In genomic region chr15:90946941-90947576, GRCh38 we compare ENCODE assay signal across 20 cellular contexts.
"Had no signal": no experiment of that assay in that cellular context is flagged by ENCODE, and none has a peak within 500 bp of the region (broad histone marks: within the 10 kb centered on the region; RNA-seq: fewer than 3 reads in every experiment).

No MANE protein-coding gene starts in this region.

- DNase-seq: activated B cell treated with CpG ODN at 0.5 μM for 24 hours; activated CD4-positive, alpha-beta T cell treated with anti-CD3 and anti-CD28 coated beads for 1 hour; activated CD4-positive, alpha-beta T cell treated with anti-CD3 and anti-CD28 coated beads, Interleukin-2, amount 10 ng/mL, durations not matched to agents 24 days and 14 days; activated CD4-positive, alpha-beta T cell treated with anti-CD3 and anti-CD28 coated beads, Interleukin-2, amount 50 U/mL, for 48 hours; activated CD8-positive, alpha-beta memory T cell treated with anti-CD3 and anti-CD28 coated beads, Interleukin-2, amount 10 ng/mL, durations not matched to agents 7 days and 5 days; activated effector memory CD4-positive, alpha-beta T cell treated with Interleukin-2 at 50 U/mL for 16 hours; activated naive CD4-positive, alpha-beta T cell; activated T-cell treated with anti-CD3 and anti-CD28 coated beads, Interleukin-2, amount 50 U/mL, for 24 hours; NCI-H1092; NCI-H1417; NCI-H1930; NCI-H2107; NCI-H345; NCI-H510A; PC-9; SIG-M5; T-helper 17 cell; T-helper 9 cell had no signal

- ATAC-seq: T-helper 17 cell had no signal

- H3K9ac ChIP-seq: KMS-11 had no signal

- H3K4me1 ChIP-seq: breast epithelium had no signal

- H3K9me3 ChIP-seq: breast epithelium had no signal

- H3K4me3 ChIP-seq: breast epithelium, PC-9 had no signal

- H3K27ac ChIP-seq: breast epithelium, KMS-11, PC-9 had no signal

- H3K4me2 ChIP-seq: KMS-11, PC-9 had no signal
